8 cellular contexts compared by ENCODE assay signal in the genomic region with DNA sequence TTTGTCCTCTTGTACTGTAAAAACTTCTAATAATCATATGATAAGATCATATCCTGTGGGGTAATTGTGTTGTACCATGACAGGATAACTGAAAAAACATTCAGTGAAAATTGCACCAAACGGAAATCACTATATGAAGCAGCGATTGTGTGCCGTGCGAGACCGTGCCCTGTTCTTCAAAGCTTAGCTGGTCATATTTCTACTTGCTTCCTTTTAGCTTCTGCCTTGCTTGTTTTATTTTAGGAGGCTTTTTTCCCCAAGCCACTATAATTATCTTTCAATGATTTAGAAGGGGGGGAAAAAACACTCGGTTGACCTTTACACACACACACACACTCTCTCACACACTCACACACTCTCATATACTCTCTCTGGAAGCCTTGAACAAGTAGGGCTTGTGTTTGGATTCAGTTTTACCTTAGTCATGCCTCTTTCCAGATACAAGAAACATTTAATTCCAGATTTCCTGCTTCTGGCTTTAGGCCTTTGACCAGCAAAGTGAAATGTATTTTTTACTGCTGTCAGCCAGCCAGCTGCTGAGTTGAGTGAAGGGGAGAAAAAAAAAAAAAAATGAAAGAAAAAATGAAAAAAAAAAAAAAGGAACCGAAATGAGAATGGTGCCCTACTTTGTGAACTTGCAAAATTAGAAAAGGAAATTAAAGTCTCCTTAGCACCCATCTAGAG.
A peak's percentile ranks its signal among the peaks of the same experiment; 100 is the strongest.
DNase-seq lines count a peak whose midpoint lies in the region; ATAC-seq and TF ChIP-seq lines count a peak whose summit lies in the region.

No MANE protein-coding gene starts in this region.

- peaks cover 7% of the 10 kb centered on the region for H3K9me3 Mint-ChIP-seq in activated T-cell treated with anti-CD3 and anti-CD28 coated beads, Interleukin-2, amount 50 U/mL, for 24 hours

- H3K9ac ChIP-seq in rectal smooth muscle tissue (ENCODE audit: low read length): peak overlapping the region; percentile 21

- H3K27ac Mint-ChIP-seq in activated T-cell treated with anti-CD3 and anti-CD28 coated beads, Interleukin-2, amount 50 U/mL, for 24 hours: peak overlapping the region; percentile 95

- ATAC-seq in HG03460 (IDR thresholded peaks at IDR 0.05; ENCODE audit: unreplicated experiment) (peak; percentile 50), foreskin keratinocyte (peak; percentile 22), HG03135 (IDR thresholded peaks at IDR 0.05; ENCODE audit: unreplicated experiment) (no peak)

- H3K27me3 Mint-ChIP-seq in activated T-cell treated with anti-CD3 and anti-CD28 coated beads, Interleukin-2, amount 50 U/mL, for 24 hours: no peaks in the 10 kb centered on the region

- peak overlapping the region; percentile 79 for H3K27ac ChIP-seq in foreskin keratinocyte
- peak overlapping the region; percentile 47 for H3K27ac ChIP-seq in rectal smooth muscle tissue (ENCODE audit: low read depth, low read length)

- H3K4me1 Mint-ChIP-seq in activated T-cell treated with anti-CD3 and anti-CD28 coated beads, Interleukin-2, amount 50 U/mL, for 24 hours (ENCODE audit: low read depth): peaks cover 86% of the 10 kb centered on the region

- peaks cover 7% of the 10 kb centered on the region for H3K36me3 ChIP-seq in rectal smooth muscle tissue (ENCODE audit: control insufficient read depth, insufficient read depth, low read length)

- H3K36me3 Mint-ChIP-seq in activated T-cell treated with anti-CD3 and anti-CD28 coated beads, Interleukin-2, amount 50 U/mL, for 24 hours (ENCODE audit: low read depth): peaks cover 99% of the 10 kb centered on the region

- H3K4me1 ChIP-seq in foreskin keratinocyte: peaks cover 36% of the 10 kb centered on the region
- peaks cover 33% of the 10 kb centered on the region for H3K4me1 ChIP-seq in rectal smooth muscle tissue (ENCODE audit: control insufficient read depth, insufficient read depth, low read length)

- H3K4me3 ChIP-seq in rectal smooth muscle tissue (ENCODE audit: low read length): peak overlapping the region; percentile 30

- peak overlapping the region; percentile 60 for H3K4me3 Mint-ChIP-seq in activated T-cell treated with anti-CD3 and anti-CD28 coated beads, Interleukin-2, amount 50 U/mL, for 24 hours

- peak; percentile 28 for DNase-seq in stimulated activated CD4-positive, alpha-beta T cell treated with anti-CD3 and anti-CD28 coated beads, Interleukin-12 subunit alpha, Interleukin-12 subunit beta, amount 100 ng/mL, for 4 hours
- DNase-seq in stimulated activated CD4-positive, alpha-beta T cell treated with anti-CD3 and anti-CD28 coated beads, Interleukin-4, amount 100 ng/mL, for 24 hours: no peak
- no peak for DNase-seq in activated T-cell treated with anti-CD3 and anti-CD28 coated beads, Interleukin-2, amount 50 U/mL, for 24 hours
- peak; percentile 33 to 54 for DNase-seq in foreskin keratinocyte
- DNase-seq in activated CD8-positive, alpha-beta memory T cell treated with anti-CD3 and anti-CD28 coated beads for 24 hours: no peak

- no peak for TF ChIP-seq CTCF in foreskin keratinocyte (conservative IDR thresholded peaks at IDR 0.05)

- H3K27me3 ChIP-seq in foreskin keratinocyte (no peaks in the 10 kb centered on the region), rectal smooth muscle tissue (ENCODE audit: control insufficient read depth, insufficient read depth, low read length) (no peaks in the 10 kb centered on the region)

Comparison
In these comparisons a context has a peak if more than half of its experiments do, and no peak if none do; other contexts are left out.
1. DNase-seq: peak in stimulated activated CD4-positive, alpha-beta T cell treated with anti-CD3 and anti-CD28 coated beads, Interleukin-12 subunit alpha, Interleukin-12 subunit beta, amount 100 ng/mL, for 4 hours (single experiment) and foreskin keratinocyte (2 of 2); none in stimulated activated CD4-positive, alpha-beta T cell treated with anti-CD3 and anti-CD28 coated beads, Interleukin-4, amount 100 ng/mL, for 24 hours (single experiment), activated T-cell treated with anti-CD3 and anti-CD28 coated beads, Interleukin-2, amount 50 U/mL, for 24 hours (single experiment) and activated CD8-positive, alpha-beta memory T cell treated with anti-CD3 and anti-CD28 coated beads for 24 hours (single experiment).